21 cellular contexts compared by ENCODE assay signal in the genomic region with DNA sequence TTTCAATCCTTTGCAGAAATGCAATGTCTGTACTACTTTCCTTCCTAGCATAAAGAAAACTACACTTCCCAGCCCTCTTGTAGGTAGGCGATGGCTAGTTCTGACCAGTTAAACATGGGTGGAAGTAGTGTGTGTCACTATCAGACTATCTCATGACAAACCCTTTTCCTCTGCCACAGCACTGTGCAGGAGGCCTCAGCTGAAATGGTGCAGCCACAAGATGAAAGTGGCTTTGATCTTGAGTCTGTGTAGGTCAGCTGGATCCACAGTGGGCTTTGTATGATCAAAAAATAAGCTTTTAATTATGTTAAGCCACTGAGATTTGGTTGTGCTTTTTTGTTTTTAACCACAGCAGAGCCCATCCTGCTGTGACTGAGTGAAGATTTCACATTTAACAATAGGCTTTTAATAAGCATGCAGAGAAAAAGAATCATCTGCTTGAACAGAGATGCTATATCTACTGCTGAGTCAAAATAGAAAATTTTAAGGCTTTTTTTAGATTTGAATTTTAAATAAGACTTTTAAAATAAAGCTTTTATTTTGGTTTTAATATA. TPM values are rescaled to one million over a fixed set of nuclear protein-coding genes. Genes with fewer than 3 reads are reported as not detected.
DNase-seq lines count a peak whose midpoint lies in the region; ATAC-seq and TF ChIP-seq lines count a peak whose summit lies in the region.
"Had no signal": no experiment of that assay in that cellular context is flagged by ENCODE, and none has a peak within 500 bp of the region (broad histone marks: within the 10 kb centered on the region; RNA-seq: fewer than 3 reads in every experiment).

No MANE protein-coding gene starts in this region.

- H3K4me3 ChIP-seq in DND-41 (ENCODE audit: low read depth in 1 of 2, low read length in 2 of 2) (no peak overlapping the region), SK-N-MC (no peak overlapping the region), Peyer's patch (no peak overlapping the region)
- H3K4me3 ChIP-seq: heart left ventricle, lower lobe of right lung, vagina had no signal

- no peaks in the 10 kb centered on the region for H3K9me3 Mint-ChIP-seq in nephron progenitor cell

- no peak for TF ChIP-seq CTCF in DND-41 (IDR thresholded peaks at IDR 0.05; ENCODE audit: borderline replicate concordance, extremely low read depth, low read length, poor library complexity, severe bottlenecking)
- TF ChIP-seq CTCF in nephron progenitor cell (IDR thresholded peaks at IDR 0.05), result no peak
- TF ChIP-seq CTCF in Peyer's patch (IDR thresholded peaks at IDR 0.05), result no peak

- ATAC-seq in DND-41 (ENCODE audit: insufficient read depth, low read depth) (peak; percentile 53; the same call in 2 of the 3 replicates), GM21390 (IDR thresholded peaks at IDR 0.05; ENCODE audit: unreplicated experiment) (no peak)
- ATAC-seq: heart left ventricle, lower lobe of right lung had no signal

- H3K36me3 ChIP-seq in DND-41 (ENCODE audit: insufficient read depth, low read length) (peaks cover 37% of the 10 kb centered on the region), SK-N-MC (ENCODE audit: insufficient read depth, low read length) (peaks cover 33% of the 10 kb centered on the region), Peyer's patch (peaks cover 0 to 23% (median 0%) of the 10 kb centered on the region in 3 donors)

- H3K9me3 ChIP-seq in DND-41 (ENCODE audit: insufficient read depth, low read length, severe bottlenecking), result no peaks in the 10 kb centered on the region
- H3K9me3 ChIP-seq in SK-N-MC (ENCODE audit: low read depth, low read length), result no peaks in the 10 kb centered on the region
- no peaks in the 10 kb centered on the region for H3K9me3 ChIP-seq in Peyer's patch
- H3K9me3 ChIP-seq: heart left ventricle, lower lobe of right lung, vagina had no signal

- H3K27me3 ChIP-seq in DND-41 (ENCODE audit: insufficient read depth, low read length, poor library complexity) (no peaks in the 10 kb centered on the region), Peyer's patch (no peaks in the 10 kb centered on the region)
- H3K27me3 ChIP-seq: heart left ventricle, vagina had no signal

- H3K27ac ChIP-seq in DND-41 (ENCODE audit: low read length) (no peak overlapping the region), SK-N-MC (peak overlapping the region; percentile 21; the same call in 1 of the 2 replicates), angular gyrus (ENCODE audit: low read depth, low read length) (peak overlapping the region; percentile 87), Peyer's patch (no peak overlapping the region)
- H3K27ac ChIP-seq: heart left ventricle, lower lobe of right lung, vagina had no signal

- H3K36me3 Mint-ChIP-seq in nephron progenitor cell (ENCODE audit: low read depth), result peaks cover 46% of the 10 kb centered on the region

- H3K27ac Mint-ChIP-seq in nephron progenitor cell, result peak overlapping the region; percentile 55
- H3K27ac Mint-ChIP-seq: B cell had no signal

- no peak overlapping the region for H3K4me2 ChIP-seq in DND-41 (ENCODE audit: insufficient read depth, low read length)

- no peak overlapping the region for H3K4me3 Mint-ChIP-seq in nephron progenitor cell
- H3K4me3 Mint-ChIP-seq: B cell had no signal

- no peak overlapping the region for H2AFZ ChIP-seq in DND-41 (ENCODE audit: low read depth, low read length)

- H3K4me1 Mint-ChIP-seq in nephron progenitor cell, result peaks cover 4% of the 10 kb centered on the region

- H3K9ac ChIP-seq in DND-41 (ENCODE audit: low read depth, low read length), result no peak overlapping the region
- H3K9ac ChIP-seq in SK-N-MC (ENCODE audit: insufficient read length), result no peak overlapping the region

- no peaks in the 10 kb centered on the region for H3K4me1 ChIP-seq in DND-41 (ENCODE audit: insufficient read depth, low read length)
- no peaks in the 10 kb centered on the region for H3K4me1 ChIP-seq in Peyer's patch
- H3K4me1 ChIP-seq: heart left ventricle, lower lobe of right lung, vagina had no signal

- no peaks in the 10 kb centered on the region for H3K79me2 ChIP-seq in DND-41 (ENCODE audit: insufficient read depth, low read length)

- H4K20me1 ChIP-seq in DND-41 (ENCODE audit: insufficient read depth, low read length), result no peaks in the 10 kb centered on the region

- no peak for DNase-seq in DND-41
- no peak for DNase-seq in SK-N-MC (ENCODE audit: low read depth, low spot score)
- DNase-seq in nephron progenitor cell, result no peak
- DNase-seq in NCI-H226, result no peak
- DNase-seq in Peyer's patch, result no peak
- DNase-seq: activated CD4-positive, alpha-beta T cell treated with anti-CD3 and anti-CD28 coated beads for 48 hours; activated T-cell treated with anti-CD3 and anti-CD28 coated beads for 4 hours; central memory CD4-positive, alpha-beta T cell; HCEC 1CT; heart left ventricle; KBM-7; lower lobe of right lung; MV-4-11; NCI-H187 treated with DMSO at 0.1 percent for 48 hours; NCI-H510A; posterior cingulate gyrus; stimulated activated CD4-positive, alpha-beta T cell treated with anti-CD3 and anti-CD28 coated beads, Interleukin-2, amount 100 ng/mL, for 48 hours had no signal

- peaks cover 3% of the 10 kb centered on the region for H3K27me3 Mint-ChIP-seq in nephron progenitor cell (ENCODE audit: low read depth, poor library complexity)
- H3K27me3 Mint-ChIP-seq: B cell had no signal

- TF ChIP-seq POLR2A in Peyer's patch (IDR thresholded peaks at IDR 0.05), result no peak

RNA-seq across cellular contexts. Expression of gene RCN2, which starts 19.7 kb away (rescaled TPM):
- total RNA-seq in Peyer's patch, result 10 to 100 TPM in 3 of 4 donors, 1 to 10 TPM in 1; 9.3 to 21.9 (median 20.1) TPM

RNA-seq across cellular contexts. Expression of gene PSTPIP1, which starts 43.7 kb away (rescaled TPM):
- total RNA-seq in Peyer's patch, result 10 to 100 TPM in 3 of 4 donors, 1 to 10 TPM in 1; 6.3 to 40.4 (median 19.5) TPM

RNA-seq across cellular contexts. Expression of gene SCAPER, which starts 46.1 kb away (rescaled TPM):
- total RNA-seq in Peyer's patch, result 10 to 100 TPM; 29.9 to 86.6 (median 45.6) TPM

Comparison
In these comparisons a context has a peak if more than half of its experiments do, and no peak if none do; other contexts are left out.
1. H3K27ac ChIP-seq: peak in SK-N-MC (single experiment) and angular gyrus (single experiment); none in DND-41 (single experiment) and Peyer's patch (0 of 4).